Comparison of ENCODE assay signal across 24 cellular contexts in the genomic region with DNA sequence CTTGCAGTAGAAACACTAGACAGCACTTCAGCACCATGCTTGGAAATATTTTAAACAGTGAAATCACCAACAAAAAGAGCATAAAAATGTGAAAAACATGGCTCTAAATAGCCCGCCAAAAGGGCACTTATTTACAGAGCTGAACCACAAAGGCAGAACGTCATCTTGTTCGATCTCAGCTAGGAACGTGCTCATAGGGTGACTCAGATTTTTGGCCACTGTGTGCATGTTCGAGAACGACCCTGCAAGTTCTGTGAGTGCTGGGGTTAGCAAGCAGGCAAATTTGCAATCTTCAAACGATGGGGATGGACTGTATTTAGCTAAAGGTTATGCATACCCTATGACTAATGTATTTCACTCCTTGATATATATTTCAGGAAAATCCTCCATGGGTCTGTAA. TPM values are rescaled to one million over a fixed set of nuclear protein-coding genes. Genes with fewer than 3 reads are reported as not detected.
"Had no signal": no experiment of that assay in that cellular context is flagged by ENCODE, and none has a peak within 500 bp of the region (broad histone marks: within the 10 kb centered on the region; RNA-seq: fewer than 3 reads in every experiment).

No MANE protein-coding gene starts in this region.

- H3K27ac ChIP-seq: breast epithelium, neural progenitor cell, right atrium auricular region, skin epidermis, suprapubic skin, transverse colon, uterus had no signal

- H3K4me2 ChIP-seq: neural progenitor cell had no signal

- ATAC-seq: activated CD8-positive, alpha-beta memory T cell treated with anti-CD3 and anti-CD28 coated beads, Interleukin-2, amount 10 ng/mL, durations not matched to agents 7 days and 5 days; activated naive CD8-positive, alpha-beta T cell treated with anti-CD3 and anti-CD28 coated beads, Interleukin-2, amount 50 U/mL, for 24 hours; naive thymus-derived CD4-positive, alpha-beta T cell; stimulated activated naive CD8-positive, alpha-beta T cell treated with anti-CD3 and anti-CD28 coated beads, Interleukin-15, amount 100 ng/mL, for 72 hours had no signal

- H2AFZ ChIP-seq: neural progenitor cell had no signal

- DNase-seq: activated B cell treated with CpG ODN at 0.5 μM for 24 hours; activated CD4-positive, alpha-beta memory T cell treated with anti-CD3 and anti-CD28 coated beads for 36 hours; activated CD4-positive, alpha-beta T cell treated with anti-CD3 and anti-CD28 coated beads for 4 hours; activated CD8-positive, alpha-beta memory T cell treated with anti-CD3 and anti-CD28 coated beads, Interleukin-2, amount 10 ng/mL, durations not matched to agents 7 days and 5 days; activated naive CD4-positive, alpha-beta T cell treated with Interleukin-2 at 50 U/mL for 16 hours; activated naive CD8-positive, alpha-beta T cell treated with anti-CD3 and anti-CD28 coated beads, Interleukin-2, amount 50 U/mL, for 24 hours; anterior cingulate cortex; cerebellar nuclear complex; effector CD4-positive, alpha-beta T cell; mesenchymal stem cell; naive thymus-derived CD4-positive, alpha-beta T cell; stimulated activated naive CD8-positive, alpha-beta T cell treated with anti-CD3 and anti-CD28 coated beads, Interleukin-15, amount 100 ng/mL, for 72 hours; transverse colon; uterus had no signal

- H3K9me3 ChIP-seq: right atrium auricular region, suprapubic skin, transverse colon, uterus had no signal

- H3K27me3 ChIP-seq: neural progenitor cell, right atrium auricular region, transverse colon, uterus had no signal

- H3K9ac ChIP-seq: neural progenitor cell had no signal

- H3K4me1 ChIP-seq: breast epithelium, neural progenitor cell, right atrium auricular region, suprapubic skin, transverse colon, uterus had no signal

- H3K36me3 ChIP-seq: breast epithelium, neural progenitor cell, right atrium auricular region, suprapubic skin, transverse colon, uterus had no signal

- H3K4me3 ChIP-seq: breast epithelium, neural progenitor cell, right atrium auricular region, skin epidermis, suprapubic skin, transverse colon, uterus had no signal

RNA-seq across cellular contexts. Expression of a gene that starts 30.6 kb away (rescaled TPM):
- total RNA-seq: activated B cell treated with CpG ODN at 0.5 μM for 24 hours; activated CD4-positive, alpha-beta memory T cell treated with anti-CD3 and anti-CD28 coated beads for 36 hours; activated CD8-positive, alpha-beta memory T cell treated with anti-CD3 and anti-CD28 coated beads, Interleukin-2, amount 10 ng/mL, durations not matched to agents 7 days and 5 days; breast epithelium; lower leg skin; mucosa of gallbladder; naive thymus-derived CD4-positive, alpha-beta T cell; osteoblast; progenitor cell of endocrine pancreas; right atrium auricular region; suprapubic skin; transverse colon; uterus had no signal
- polyA plus RNA-seq: esophagus; naive thymus-derived CD4-positive, alpha-beta T cell had no signal
